Comparison of ENCODE assay signal across 30 cellular contexts in the genomic region with DNA sequence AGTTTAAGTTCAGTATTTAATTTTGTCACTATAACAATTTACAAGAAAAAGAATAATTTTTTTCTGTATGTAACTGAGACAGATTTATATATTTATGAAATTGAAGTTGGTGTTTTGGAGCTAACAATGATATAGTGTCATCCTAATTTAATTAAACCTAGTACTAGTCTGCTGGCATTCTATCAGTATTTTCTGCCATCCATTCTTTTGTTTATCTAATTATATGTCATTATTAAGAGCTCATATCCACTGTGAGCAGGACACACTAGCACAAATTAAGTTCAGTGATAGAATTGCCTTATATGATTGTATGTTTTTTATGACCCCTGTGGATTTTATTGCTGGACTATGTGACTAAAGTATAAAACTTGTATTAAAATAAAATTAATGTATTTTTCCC.
"Had no signal": no experiment of that assay in that cellular context is flagged by ENCODE, and none has a peak within 500 bp of the region (broad histone marks: within the 10 kb centered on the region; RNA-seq: fewer than 3 reads in every experiment).

No MANE protein-coding gene starts in this region.

- H3K27me3 ChIP-seq: adrenal gland, ascending aorta, body of pancreas, brain microvascular endothelial cell, breast epithelium, cardiac muscle cell had no signal

- ATAC-seq: activated naive CD4-positive, alpha-beta T cell treated with anti-CD3 and anti-CD28 coated beads, Interleukin-2, amount 50 U/mL, for 72 hours; activated naive CD8-positive, alpha-beta T cell treated with anti-CD3 and anti-CD28 coated beads, Interleukin-2, amount 50 U/mL, for 24 hours; activated T-cell treated with anti-CD3 and anti-CD28 coated beads, Interleukin-2, amount 50 U/mL, for 4 hours; activated T-cell treated with anti-CD3 and anti-CD28 coated beads, Interleukin-2, amount 50 U/mL, for 72 hours; activated T-helper 17 cell treated with anti-CD3 and anti-CD28 coated beads, Interleukin-2, amount 50 U/mL, for 72 hours; body of pancreas had no signal

- H3K4me3 ChIP-seq: adrenal gland, ascending aorta, body of pancreas, breast epithelium, cardiac muscle cell had no signal

- H3K9me3 ChIP-seq: adrenal gland, ascending aorta, body of pancreas, breast epithelium had no signal

- H3K4me1 ChIP-seq: adrenal gland, ascending aorta, body of pancreas, breast epithelium had no signal

- H3K36me3 ChIP-seq: adrenal gland, ascending aorta, brain microvascular endothelial cell, breast epithelium, cardiac muscle cell had no signal

- DNase-seq: activated effector memory CD4-positive, alpha-beta T cell treated with anti-CD3 and anti-CD28 coated beads, Interleukin-2, amount 50 U/mL, for 16 hours; activated effector memory CD4-positive, alpha-beta T cell treated with Interleukin-2 at 50 U/mL for 16 hours; activated gamma-delta T cell; activated gamma-delta T cell treated with Interleukin-2 at 50 U/mL for 16 hours; activated naive CD4-positive, alpha-beta T cell; activated naive CD4-positive, alpha-beta T cell treated with anti-CD3 and anti-CD28 coated beads for 36 hours; activated naive CD4-positive, alpha-beta T cell treated with anti-CD3 and anti-CD28 coated beads, Interleukin-2, amount 10 ng/mL, durations not matched to agents 7 days and 5 days; activated naive CD4-positive, alpha-beta T cell treated with anti-CD3 and anti-CD28 coated beads, Interleukin-2, amount 50 U/mL, for 16 hours; activated naive CD4-positive, alpha-beta T cell treated with Interleukin-2 at 50 U/mL for 16 hours; activated naive CD8-positive, alpha-beta T cell treated with anti-CD3 and anti-CD28 coated beads for 36 hours; activated naive CD8-positive, alpha-beta T cell treated with anti-CD3 and anti-CD28 coated beads, Interleukin-2, amount 10 ng/mL, durations not matched to agents 7 days and 5 days; activated naive CD8-positive, alpha-beta T cell treated with anti-CD3 and anti-CD28 coated beads, Interleukin-2, amount 50 U/mL, for 24 hours; activated T-cell treated with anti-CD3 and anti-CD28 coated beads, Interleukin-2, amount 50 U/mL, for 4 hours; activated T-cell treated with anti-CD3 and anti-CD28 coated beads, Interleukin-2, amount 50 U/mL, for 48 hours; activated T-cell treated with anti-CD3 and anti-CD28 coated beads, Interleukin-2, amount 50 U/mL, for 72 hours; adrenal gland; amniotic stem cell; amygdala; anterior cingulate cortex; aorta; body of pancreas; brain microvascular endothelial cell; caudate nucleus; central memory CD4-positive, alpha-beta T cell; cerebellar nuclear complex had no signal

- H3K27ac ChIP-seq: adrenal gland, ascending aorta, body of pancreas, brain microvascular endothelial cell, breast epithelium, cardiac muscle cell had no signal
